ENCODE assay signal across 24 cellular contexts in genomic region chr10:88922041-88922440, GRCh38. TPM values are rescaled to one million over a fixed set of nuclear protein-coding genes. Genes with fewer than 3 reads are reported as not detected.
"Had no signal": no experiment of that assay in that cellular context is flagged by ENCODE, and none has a peak within 500 bp of the region (broad histone marks: within the 10 kb centered on the region; RNA-seq: fewer than 3 reads in every experiment).

No MANE protein-coding gene starts in this region.

- H3K9ac ChIP-seq: SK-N-SH had no signal

- H3K4me3 ChIP-seq: ascending aorta, cardiac muscle cell, Peyer's patch, SJSA1 had no signal

- H3K9me3 ChIP-seq: ascending aorta, Peyer's patch, SJSA1, SK-N-SH had no signal

- H3K27me3 ChIP-seq: ascending aorta, cardiac muscle cell, Peyer's patch, SJSA1 had no signal

- H3K4me1 ChIP-seq: Peyer's patch had no signal

- H3K36me3 ChIP-seq: ascending aorta, cardiac muscle cell had no signal

- H3K27ac ChIP-seq: ascending aorta, cardiac muscle cell, Peyer's patch, SJSA1 had no signal

- DNase-seq: activated CD4-positive, alpha-beta T cell treated with anti-CD3 and anti-CD28 coated beads, Interleukin-2, amount 10 ng/mL, durations not matched to agents 24 days and 14 days; activated CD4-positive, alpha-beta T cell treated with anti-CD3 and anti-CD28 coated beads, Interleukin-2, amount 50 U/mL, for 48 hours; activated CD8-positive, alpha-beta T cell treated with anti-CD3 and anti-CD28 coated beads, Interleukin-2, amount 10 ng/mL, durations not matched to agents 7 days and 5 days; activated naive CD4-positive, alpha-beta T cell treated with anti-CD3 and anti-CD28 coated beads, Interleukin-2, amount 10 ng/mL, durations not matched to agents 7 days and 5 days; activated naive CD8-positive, alpha-beta T cell treated with anti-CD3 and anti-CD28 coated beads, Interleukin-2, amount 50 U/mL, for 24 hours; activated T-cell treated with anti-CD3 and anti-CD28 coated beads, Interleukin-2, amount 50 U/mL, for 4 hours; amygdala; NCI-H1048; NCI-H1105 treated with DMSO at 0.1 percent for 48 hours; NCI-H1436; NCI-H1694; NCI-H2029; NCI-H345; NCI-H524 treated with DMSO at 0.1 percent for 48 hours; NCI-H748 treated with DMSO at 0.1 percent for 48 hours; NK-92 treated with Interleukin-12 subunit alpha and Interleukin-12 subunit beta, amount 100 ng/mL, for 24 hours; PC-3; Peyer's patch; RPMI8226; SHP77 treated with DMSO at 0.1 percent for 48 hours; SK-N-SH had no signal

- ATAC-seq: activated CD8-positive, alpha-beta T cell treated with anti-CD3 and anti-CD28 coated beads, Interleukin-2, amount 10 ng/mL, durations not matched to agents 7 days and 5 days; activated naive CD8-positive, alpha-beta T cell treated with anti-CD3 and anti-CD28 coated beads, Interleukin-2, amount 50 U/mL, for 24 hours; activated T-cell treated with anti-CD3 and anti-CD28 coated beads, Interleukin-2, amount 50 U/mL, for 4 hours; PC-3 had no signal

RNA-seq across cellular contexts. Expression of gene ACTA2, which starts 30.5 kb away (rescaled TPM):
- total RNA-seq: PC-3 had no signal
